In genomic region chr14:74400328-74400727, GRCh38 we compare ENCODE assay signal across 11 cellular contexts. TPM values are rescaled to one million over a fixed set of nuclear protein-coding genes. Genes with fewer than 3 reads are reported as not detected.
A peak's percentile ranks its signal among the peaks of the same experiment; 100 is the strongest.
DNase-seq lines count a peak whose midpoint lies in the region; ATAC-seq and TF ChIP-seq lines count a peak whose summit lies in the region.
"Had no signal": no experiment of that assay in that cellular context is flagged by ENCODE, and none has a peak within 500 bp of the region (broad histone marks: within the 10 kb centered on the region; RNA-seq: fewer than 3 reads in every experiment).

No MANE protein-coding gene starts in this region.

- no peak overlapping the region for H3K27ac Mint-ChIP-seq in activated CD8-positive, alpha-beta T cell treated with anti-CD3 and anti-CD28 coated beads, Interleukin-2, amount 10 ng/mL, durations not matched to agents 7 days and 5 days
- no peak overlapping the region for H3K27ac Mint-ChIP-seq in activated CD8-positive, alpha-beta T cell treated with anti-CD3 and anti-CD28 coated beads for 36 hours
- peak overlapping the region; percentile 94 for H3K27ac Mint-ChIP-seq in stimulated activated effector memory CD8-positive, alpha-beta T cell treated with anti-CD3 and anti-CD28 coated beads, Interleukin-12 subunit alpha, Interleukin-12 subunit beta, amount 100 ng/mL, for 72 hours
- H3K27ac Mint-ChIP-seq: activated CD4-positive, alpha-beta memory T cell treated with anti-CD3 and anti-CD28 coated beads for 36 hours; CD8-positive, alpha-beta T cell had no signal

- H3K4me3 Mint-ChIP-seq in activated CD8-positive, alpha-beta T cell treated with anti-CD3 and anti-CD28 coated beads, Interleukin-2, amount 10 ng/mL, durations not matched to agents 7 days and 5 days, result peak overlapping the region; percentile 2
- no peak overlapping the region for H3K4me3 Mint-ChIP-seq in activated CD8-positive, alpha-beta T cell treated with anti-CD3 and anti-CD28 coated beads for 36 hours
- H3K4me3 Mint-ChIP-seq in stimulated activated effector memory CD8-positive, alpha-beta T cell treated with anti-CD3 and anti-CD28 coated beads, Interleukin-12 subunit alpha, Interleukin-12 subunit beta, amount 100 ng/mL, for 72 hours, result peak overlapping the region; percentile 63
- H3K4me3 Mint-ChIP-seq: activated CD4-positive, alpha-beta memory T cell treated with anti-CD3 and anti-CD28 coated beads for 36 hours; CD8-positive, alpha-beta T cell had no signal

- BruUV-seq in Panc1 (replicated peaks; lab: Mats Ljungman, UMichigan), result no TSS peak

- POLR2A ChIA-PET in activated CD8-positive, alpha-beta T cell treated with anti-CD3 and anti-CD28 coated beads, Interleukin-2, amount 10 ng/mL, durations not matched to agents 7 days and 5 days (lab: Charles Lee), result no interaction called here
- POLR2A ChIA-PET in activated CD8-positive, alpha-beta T cell treated with anti-CD3 and anti-CD28 coated beads for 36 hours (lab: Charles Lee), result no interaction called here
- POLR2A ChIA-PET in Panc1 (lab: Charles Lee), result no interaction called here

- peaks cover 23% of the 10 kb centered on the region for H3K27me3 Mint-ChIP-seq in activated CD8-positive, alpha-beta T cell treated with anti-CD3 and anti-CD28 coated beads, Interleukin-2, amount 10 ng/mL, durations not matched to agents 7 days and 5 days (ENCODE audit: low read depth)
- no peaks in the 10 kb centered on the region for H3K27me3 Mint-ChIP-seq in activated CD8-positive, alpha-beta T cell treated with anti-CD3 and anti-CD28 coated beads for 36 hours

- H3K27me3 ChIP-seq in Panc1 (ENCODE audit: control insufficient read depth, insufficient read depth, low read length), result no peaks in the 10 kb centered on the region

- H3K36me3 Mint-ChIP-seq in activated CD8-positive, alpha-beta T cell treated with anti-CD3 and anti-CD28 coated beads, Interleukin-2, amount 10 ng/mL, durations not matched to agents 7 days and 5 days (ENCODE audit: low read depth), result no peaks in the 10 kb centered on the region
- no peaks in the 10 kb centered on the region for H3K36me3 Mint-ChIP-seq in activated CD8-positive, alpha-beta T cell treated with anti-CD3 and anti-CD28 coated beads for 36 hours (ENCODE audit: low read depth)
- H3K36me3 Mint-ChIP-seq in stimulated activated effector memory CD8-positive, alpha-beta T cell treated with anti-CD3 and anti-CD28 coated beads, Interleukin-12 subunit alpha, Interleukin-12 subunit beta, amount 100 ng/mL, for 72 hours, result no peaks in the 10 kb centered on the region
- H3K36me3 Mint-ChIP-seq: activated CD4-positive, alpha-beta memory T cell treated with anti-CD3 and anti-CD28 coated beads for 36 hours; CD8-positive, alpha-beta T cell had no signal

- CTCF ChIA-PET in activated CD8-positive, alpha-beta T cell treated with anti-CD3 and anti-CD28 coated beads, Interleukin-2, amount 10 ng/mL, durations not matched to agents 7 days and 5 days (lab: Charles Lee), result interaction anchor here (0.9 kb wide), 1 partner anchor 93 kb away, joined by 5 read pairs; the partner anchor contains the start of genes ISCA2 and NPC2
- CTCF ChIA-PET in activated CD8-positive, alpha-beta T cell treated with anti-CD3 and anti-CD28 coated beads for 36 hours (lab: Charles Lee), result no interaction called here
- CTCF ChIA-PET in Panc1 (lab: Charles Lee), result no interaction called here

- H3K27ac ChIP-seq in Panc1 (ENCODE audit: low read length), result no peak overlapping the region

- H3K9me3 Mint-ChIP-seq in activated CD8-positive, alpha-beta T cell treated with anti-CD3 and anti-CD28 coated beads, Interleukin-2, amount 10 ng/mL, durations not matched to agents 7 days and 5 days (ENCODE audit: insufficient read depth), result no peaks in the 10 kb centered on the region
- no peaks in the 10 kb centered on the region for H3K9me3 Mint-ChIP-seq in activated CD8-positive, alpha-beta T cell treated with anti-CD3 and anti-CD28 coated beads for 36 hours
- H3K9me3 Mint-ChIP-seq in stimulated activated effector memory CD8-positive, alpha-beta T cell treated with anti-CD3 and anti-CD28 coated beads, Interleukin-12 subunit alpha, Interleukin-12 subunit beta, amount 100 ng/mL, for 72 hours, result no peaks in the 10 kb centered on the region
- H3K9me3 Mint-ChIP-seq: activated CD4-positive, alpha-beta memory T cell treated with anti-CD3 and anti-CD28 coated beads for 36 hours; CD8-positive, alpha-beta T cell had no signal

- no peak for TF ChIP-seq CTCF in activated CD8-positive, alpha-beta T cell treated with anti-CD3 and anti-CD28 coated beads for 36 hours (IDR thresholded peaks at IDR 0.05)
- TF ChIP-seq CTCF in Panc1 (IDR thresholded peaks at IDR 0.05), result no peak

- in situ Hi-C loops in Panc1 (cut with HindIII; ENCODE audit: low pct_unique_long_range_greater_than_20kb, low sequenced_read_pairs), result no loop called here

- H3K9me3 ChIP-seq in Panc1 (ENCODE audit: control insufficient read depth, insufficient read depth, low read depth, low read length), result no peaks in the 10 kb centered on the region

- H3K4me3 ChIP-seq in Panc1 (ENCODE audit: low read depth in 2 of 2, low read length in 2 of 2), result no peak overlapping the region

- intact Hi-C loops in activated CD8-positive, alpha-beta T cell treated with anti-CD3 and anti-CD28 coated beads for 36 hours (cut with micrococcal nuclease), result no loop called here
- intact Hi-C loops in Panc1 (cut with micrococcal nuclease; ENCODE audit: unreplicated experiment), result no loop called here

- no peak for ATAC-seq in activated CD8-positive, alpha-beta T cell treated with anti-CD3 and anti-CD28 coated beads, Interleukin-2, amount 10 ng/mL, durations not matched to agents 7 days and 5 days
- ATAC-seq in activated CD8-positive, alpha-beta T cell treated with anti-CD3 and anti-CD28 coated beads for 36 hours, result no peak
- ATAC-seq in Panc1, result peak; percentile 50; the same call in 1 of the 2 replicates
- no peak for ATAC-seq in stimulated activated effector memory CD8-positive, alpha-beta T cell treated with anti-CD3 and anti-CD28 coated beads, Interleukin-12 subunit alpha, Interleukin-12 subunit beta, amount 100 ng/mL, for 72 hours
- no peak for ATAC-seq in HG02852 (IDR thresholded peaks at IDR 0.05; ENCODE audit: unreplicated experiment)
- ATAC-seq: CD8-positive, alpha-beta T cell had no signal

- peaks cover 31% of the 10 kb centered on the region for H3K4me1 Mint-ChIP-seq in activated CD8-positive, alpha-beta T cell treated with anti-CD3 and anti-CD28 coated beads, Interleukin-2, amount 10 ng/mL, durations not matched to agents 7 days and 5 days (ENCODE audit: low read depth)
- peaks cover 15% of the 10 kb centered on the region for H3K4me1 Mint-ChIP-seq in activated CD8-positive, alpha-beta T cell treated with anti-CD3 and anti-CD28 coated beads for 36 hours (ENCODE audit: low read depth)
- H3K4me1 Mint-ChIP-seq in stimulated activated effector memory CD8-positive, alpha-beta T cell treated with anti-CD3 and anti-CD28 coated beads, Interleukin-12 subunit alpha, Interleukin-12 subunit beta, amount 100 ng/mL, for 72 hours, result peaks cover 21% of the 10 kb centered on the region

- DNase-seq in activated CD8-positive, alpha-beta T cell treated with anti-CD3 and anti-CD28 coated beads, Interleukin-2, amount 10 ng/mL, durations not matched to agents 7 days and 5 days, result no peak
- no peak for DNase-seq in activated CD8-positive, alpha-beta T cell treated with anti-CD3 and anti-CD28 coated beads for 36 hours
- no peak for DNase-seq in Panc1 (ENCODE audit: low read depth, low spot score)
- peak; percentile 12 for DNase-seq in fibroblast of peridontal ligament (ENCODE audit: extremely low read depth)
- no peak for DNase-seq in stimulated activated effector memory CD8-positive, alpha-beta T cell treated with anti-CD3 and anti-CD28 coated beads, Interleukin-12 subunit alpha, Interleukin-12 subunit beta, amount 100 ng/mL, for 72 hours (ENCODE audit: low spot score in 2 of 2)
- no peak for DNase-seq in NCI-H1694 treated with DMSO at 0.1 percent for 48 hours (lab: John Stamatoyannopoulos, UW)
- DNase-seq in activated T-cell treated with anti-CD3 and anti-CD28 coated beads, Interleukin-2, amount 50 U/mL, for 48 hours, result no peak
- DNase-seq: activated CD4-positive, alpha-beta memory T cell treated with anti-CD3 and anti-CD28 coated beads for 36 hours; CD8-positive, alpha-beta T cell had no signal

- H3K36me3 ChIP-seq in Panc1 (ENCODE audit: control insufficient read depth, insufficient read depth, low read length), result no peaks in the 10 kb centered on the region

- no peaks in the 10 kb centered on the region; the same call in 1 of the 2 replicates for H3K4me1 ChIP-seq in Panc1 (ENCODE audit: control insufficient read depth, insufficient read depth, low read length)

RNA-seq across cellular contexts. Expression of gene SYNDIG1L, which starts 25.7 kb away (rescaled TPM):
- total RNA-seq in activated CD8-positive, alpha-beta T cell treated with anti-CD3 and anti-CD28 coated beads, Interleukin-2, amount 10 ng/mL, durations not matched to agents 7 days and 5 days, result not detected
- not detected for total RNA-seq in activated CD8-positive, alpha-beta T cell treated with anti-CD3 and anti-CD28 coated beads for 36 hours
- total RNA-seq in Panc1 (2021; ENCODE audit: unreplicated experiment), result not detected
- polyA plus RNA-seq in Panc1 (2012; ENCODE audit: insufficient read length), result not detected
- total RNA-seq: activated CD4-positive, alpha-beta memory T cell treated with anti-CD3 and anti-CD28 coated beads for 36 hours; CD8-positive, alpha-beta T cell; renal cortical epithelial cell had no signal

RNA-seq across cellular contexts. Expression of gene VRTN, which starts 52.1 kb away (rescaled TPM):
- not detected for total RNA-seq in activated CD8-positive, alpha-beta T cell treated with anti-CD3 and anti-CD28 coated beads, Interleukin-2, amount 10 ng/mL, durations not matched to agents 7 days and 5 days
- total RNA-seq in activated CD8-positive, alpha-beta T cell treated with anti-CD3 and anti-CD28 coated beads for 36 hours, result not detected
- total RNA-seq in Panc1 (2021; ENCODE audit: unreplicated experiment), result not detected
- not detected for polyA plus RNA-seq in Panc1 (2012; ENCODE audit: insufficient read length)
- total RNA-seq: activated CD4-positive, alpha-beta memory T cell treated with anti-CD3 and anti-CD28 coated beads for 36 hours; CD8-positive, alpha-beta T cell; renal cortical epithelial cell had no signal
